Comparison of ENCODE assay signal across 10 cellular contexts in genomic region chr2:15311201-15311882, GRCh38.
DNase-seq lines count a peak whose midpoint lies in the region; ATAC-seq, FAIRE-seq and TF ChIP-seq lines count a peak whose summit lies in the region.
"Had no signal": no experiment of that assay in that cellular context is flagged by ENCODE, and none has a peak within 500 bp of the region (broad histone marks: within the 10 kb centered on the region; RNA-seq: fewer than 3 reads in every experiment).

No MANE protein-coding gene starts in this region.

- 0 out of 2 replicates have a peak, but pooled peaks cover 3% of the 10 kb centered on the region for H3K9me2 ChIP-seq in PC-9 (ENCODE audit: insufficient read depth)

- H3K36me3 ChIP-seq in mammary epithelial cell (ENCODE audit: insufficient read depth, low read length) = peaks cover 5% of the 10 kb centered on the region
- H3K36me3 ChIP-seq in PC-9 (ENCODE audit: low read depth) = no peaks in the 10 kb centered on the region

- POLR2A ChIA-PET in MCF 10A (lab: Yijun Ruan, JAX) = no interaction called here
- POLR2A ChIA-PET in PC-9 (lab: Charles Lee; ENCODE audit: unreplicated experiment) = no interaction called here

- H3K27me3 ChIP-seq in mammary epithelial cell (ENCODE audit: insufficient read depth, low read length) (no peaks in the 10 kb centered on the region), PC-9 (ENCODE audit: insufficient read depth, low read depth) (no peaks in the 10 kb centered on the region)

- H2AFZ ChIP-seq in mammary epithelial cell (ENCODE audit: low read depth, low read length) (no peak overlapping the region), PC-9 (no peak overlapping the region)

- DNase-seq in mammary epithelial cell (peak; percentile 14), MCF 10A (ENCODE audit: unreplicated experiment) (no peak), NCI-H526 (lab: John Stamatoyannopoulos, UW) (peak; percentile 99 to 100), AG20443 (ENCODE audit: low spot score) (no peak), D721Med (ENCODE audit: insufficient read length, low spot score) (no peak), NCI-H2081 treated with DMSO at 0.1 percent for 48 hours (lab: John Stamatoyannopoulos, UW) (no peak), PC-9 (no peak)

- H3K4me2 ChIP-seq in mammary epithelial cell (ENCODE audit: insufficient read depth, low read depth, low read length) (no peak overlapping the region), PC-9 (no peak overlapping the region)

- H3K9me3 Mint-ChIP-seq in MCF 10A (ENCODE audit: unreplicated experiment) = no peaks in the 10 kb centered on the region

- in situ Hi-C loops in mammary epithelial cell (cut with MboI; ENCODE audit: low sequenced_read_pairs in 2 of 2) = no loop called here

- H3K4me1 ChIP-seq in mammary epithelial cell (ENCODE audit: insufficient read depth, low read length) (no peaks in the 10 kb centered on the region), PC-9 (replicated peaks; ENCODE audit: insufficient read depth) (no peaks in the 10 kb centered on the region)

- H3F3A ChIP-seq in PC-9 (ENCODE audit: insufficient read depth, low read depth) = no peaks in the 10 kb centered on the region

- dilution Hi-C loops in mammary epithelial cell (cut with HindIII; ENCODE audit: low sequenced_read_pairs) = no loop called here

- no peak overlapping the region for H3K4me3 ChIP-seq in mammary epithelial cell (replicated peaks in 1 of 3; ENCODE audit: insufficient read depth in 1 of 3, low read depth in 2 of 3, low read length in 3 of 3)
- H3K4me3 ChIP-seq in PC-9 = no peak overlapping the region

- peaks cover 15% of the 10 kb centered on the region for H3K36me3 Mint-ChIP-seq in MCF 10A (ENCODE audit: insufficient read depth, unreplicated experiment)

- no peak overlapping the region for H3K9ac ChIP-seq in mammary epithelial cell (ENCODE audit: insufficient read depth, low read length)

- CTCF ChIA-PET in mammary epithelial cell (lab: Charles Lee; ENCODE audit: low non-redundant PET) (no interaction called here), MCF 10A (lab: Yijun Ruan, JAX) (no interaction called here), PC-9 (lab: Charles Lee) (no interaction called here)

- H4K20me1 ChIP-seq in mammary epithelial cell (ENCODE audit: insufficient read depth, low read length) (no peaks in the 10 kb centered on the region), PC-9 (ENCODE audit: insufficient read depth) (no peaks in the 10 kb centered on the region)

- TF ChIP-seq CTCF in mammary epithelial cell (conservative IDR thresholded peaks at IDR 0.05 in 1 of 2, IDR thresholded peaks at IDR 0.05 in 1 of 2; ENCODE audit: extremely low read depth in 1 of 2, insufficient read depth in 1 of 2, low read depth in 1 of 2, low read length in 2 of 2) (no peak), MCF 10A (IDR thresholded peaks at IDR 0.05; ENCODE audit: unreplicated experiment) (no peak), D721Med (IDR thresholded peaks at IDR 0.05; ENCODE audit: insufficient read depth, missing control alignments) (no peak), PC-9 (conservative IDR thresholded peaks at IDR 0.05) (no peak)

- H3K79me2 ChIP-seq in mammary epithelial cell (ENCODE audit: insufficient read depth, low read length) (no peaks in the 10 kb centered on the region), PC-9 (ENCODE audit: low read depth) (no peaks in the 10 kb centered on the region)

- intact Hi-C loops in mammary epithelial cell (cut with micrococcal nuclease) (no loop called here), MCF 10A (cut with micrococcal nuclease) (no loop called here), PC-9 (cut with micrococcal nuclease; ENCODE audit: unreplicated experiment) (no loop called here)

- peak; percentile 51 for ATAC-seq in HG02763 (IDR thresholded peaks at IDR 0.05; ENCODE audit: unreplicated experiment)
- ATAC-seq: HepG2 had no signal

- FAIRE-seq in D721Med (lab: Jason Lieb, UNC) = no peak
- FAIRE-seq: HepG2 had no signal

- no peak overlapping the region for H3K4me3 Mint-ChIP-seq in MCF 10A (ENCODE audit: unreplicated experiment)

- BruUV-seq in mammary epithelial cell (replicated peaks; lab: Mats Ljungman, UMichigan) (no TSS peak), MCF 10A (replicated peaks; lab: Mats Ljungman, UMichigan) (no TSS peak), PC-9 (replicated peaks; lab: Mats Ljungman, UMichigan) (no TSS peak)

- H3K9me3 ChIP-seq in mammary epithelial cell (replicated peaks; ENCODE audit: insufficient read depth, low read length) (no peaks in the 10 kb centered on the region), PC-9 (ENCODE audit: insufficient read depth, low read depth) (no peaks in the 10 kb centered on the region)

- no peaks in the 10 kb centered on the region for H3K4me1 Mint-ChIP-seq in MCF 10A (ENCODE audit: insufficient read depth, unreplicated experiment)

- WGBS in mammary epithelial cell (ENCODE audit: low coverage, missing lambda C conversion rate) = 95% methylated on average over 4 of the region's 4 CpGs

- no peak overlapping the region for H3K27ac ChIP-seq in mammary epithelial cell (ENCODE audit: insufficient read depth, low read depth, low read length)
- no peak overlapping the region for H3K27ac ChIP-seq in PC-9
- H3K27ac ChIP-seq: C4-2B had no signal

- no peaks in the 10 kb centered on the region for H3K27me3 Mint-ChIP-seq in MCF 10A (ENCODE audit: insufficient read depth, unreplicated experiment)

- H3K27ac Mint-ChIP-seq in MCF 10A (ENCODE audit: low read depth, unreplicated experiment) = no peak overlapping the region

Comparison
In these comparisons a context has a peak if more than half of its experiments do, and no peak if none do; other contexts are left out.
1. DNase-seq: peak in mammary epithelial cell (single experiment) and NCI-H526 (2 of 2); none in MCF 10A (single experiment), AG20443 (single experiment), D721Med (single experiment), NCI-H2081 treated with DMSO at 0.1 percent for 48 hours (single experiment) and PC-9 (0 of 2).